In genomic region chr22:36776722-36777121, GRCh38 we compare ENCODE assay signal across 8 cellular contexts. TPM values are rescaled to one million over a fixed set of nuclear protein-coding genes. Genes with fewer than 3 reads are reported as not detected.
DNase-seq lines count a peak whose midpoint lies in the region; ATAC-seq and TF ChIP-seq lines count a peak whose summit lies in the region.

No MANE protein-coding gene starts in this region.

- H3K27me3 ChIP-seq in BLaER1, result no peaks in the 10 kb centered on the region
- H3K27me3 ChIP-seq in neural cell (ENCODE audit: insufficient read depth, low read depth, low read length), result no peaks in the 10 kb centered on the region

- ATAC-seq in central memory CD8-positive, alpha-beta T cell (replicated peaks; ENCODE audit: extremely low read depth, poor library complexity, severe bottlenecking), result no peak
- ATAC-seq in GM21786 (IDR thresholded peaks at IDR 0.05; ENCODE audit: unreplicated experiment), result no peak

- peak; percentile 8 for TF ChIP-seq RAD21 in neural cell (conservative IDR thresholded peaks at IDR 0.05)

- H3F3A ChIP-seq in neural cell (ENCODE audit: insufficient read depth, low read length, poor library complexity, severe bottlenecking), result no peaks in the 10 kb centered on the region

- H3K9ac ChIP-seq in BLaER1, result no peak overlapping the region; the same call in 1 of the 2 replicates
- peak overlapping the region; percentile 42 for H3K9ac ChIP-seq in neural cell (ENCODE audit: low read length)

- TF ChIP-seq CTCF in LNCaP clone FGC (IDR thresholded peaks at IDR 0.05; ENCODE audit: control insufficient read depth, extremely low read depth, insufficient read depth) (no peak), neural cell (IDR thresholded peaks at IDR 0.05; ENCODE audit: poor library complexity, severe bottlenecking) (no peak)

- no peak for DNase-seq in LNCaP clone FGC (ENCODE audit: low read depth)
- DNase-seq in central memory CD8-positive, alpha-beta T cell (ENCODE audit: low spot score in 2 of 2), result no peak
- no peak for DNase-seq in central memory CD4-positive, alpha-beta T cell
- no peak for DNase-seq in kidney tubule cell (ENCODE audit: low spot score)
- no peak for DNase-seq in HPDE6-E6E7 (ENCODE audit: extremely low spot score)

- H2AFZ ChIP-seq in neural cell (ENCODE audit: low read depth, low read length), result peak overlapping the region; percentile 42

- H3K4me1 ChIP-seq in BLaER1, result peaks cover 45% of the 10 kb centered on the region

- 0 out of 2 replicates have a peak, but pooled peaks cover 3% of the 10 kb centered on the region for H3K36me3 ChIP-seq in BLaER1
- no peaks in the 10 kb centered on the region for H3K36me3 ChIP-seq in neural cell (ENCODE audit: insufficient read depth, low read length)

- H3K9me3 Mint-ChIP-seq in central memory CD8-positive, alpha-beta T cell, result no peaks in the 10 kb centered on the region

- H3K79me2 ChIP-seq in neural cell (replicated peaks; ENCODE audit: insufficient read depth, low read length), result peaks cover 14% of the 10 kb centered on the region

- H3K4me2 ChIP-seq in BLaER1 (peak overlapping the region; percentile 79), neural cell (ENCODE audit: low read length) (peak overlapping the region; percentile 29)

- H3K4me3 Mint-ChIP-seq in central memory CD8-positive, alpha-beta T cell, result peak overlapping the region; percentile 92

- H3K9me3 ChIP-seq in BLaER1, result peaks cover 13% of the 10 kb centered on the region
- H3K9me3 ChIP-seq in neural cell (ENCODE audit: low read length), result no peaks in the 10 kb centered on the region

- no peaks in the 10 kb centered on the region for H3K27me3 Mint-ChIP-seq in central memory CD8-positive, alpha-beta T cell

- H3K27ac Mint-ChIP-seq in central memory CD8-positive, alpha-beta T cell (ENCODE audit: low read depth), result peak overlapping the region; percentile 88

- peak overlapping the region; percentile 7; the same call in 1 of the 2 replicates for H3K27ac ChIP-seq in BLaER1
- H3K27ac ChIP-seq in neural cell (ENCODE audit: low read length), result peak overlapping the region; percentile 54

- peak overlapping the region; percentile 43; the same call in 1 of the 2 replicates for H3K4me3 ChIP-seq in BLaER1
- peak overlapping the region; percentile 33 for H3K4me3 ChIP-seq in LNCaP clone FGC (ENCODE audit: low read depth, low read length)
- peak overlapping the region; percentile 59 for H3K4me3 ChIP-seq in neural cell (ENCODE audit: low read length)

- H3K4me1 Mint-ChIP-seq in central memory CD8-positive, alpha-beta T cell, result peaks cover 21% of the 10 kb centered on the region

- peaks cover 13% of the 10 kb centered on the region for H3K36me3 Mint-ChIP-seq in central memory CD8-positive, alpha-beta T cell (ENCODE audit: insufficient read depth)

- H4K20me1 ChIP-seq in BLaER1 (no peaks in the 10 kb centered on the region), neural cell (ENCODE audit: insufficient read depth) (no peaks in the 10 kb centered on the region)

- H3K9me2 ChIP-seq in neural cell (ENCODE audit: insufficient read depth, low read length), result no peaks in the 10 kb centered on the region

- TF ChIP-seq EP300 in neural cell (conservative IDR thresholded peaks at IDR 0.05; ENCODE audit: poor library complexity, severe bottlenecking), result no peak

TF ChIP-seq in neural cell, 6 proteins besides CTCF, POLR2A, EP300 and RAD21:
- TF ChIP-seq EZH2 (IDR thresholded peaks at IDR 0.05; ENCODE audit: borderline replicate concordance, insufficient read depth, low read length, poor library complexity, severe bottlenecking), result no peak
- TF ChIP-seq REST (IDR thresholded peaks at IDR 0.05; ENCODE audit: borderline replicate concordance), result no peak
- no peak for TF ChIP-seq TAF1 (IDR thresholded peaks at IDR 0.05; ENCODE audit: low read depth)

RNA-seq across cellular contexts. Expression of gene IFT27, which starts 0.8 kb away (rescaled TPM):
- 92.3 and 111 TPM in 2 replicates for polyA plus RNA-seq in neural cell
- 39.7 and 47.7 TPM in 2 replicates for polyA minus RNA-seq in neural cell

RNA-seq across cellular contexts. Expression of gene PVALB, which starts 40.1 kb away (rescaled TPM):
- not detected in 2 replicates for polyA plus RNA-seq in neural cell
- polyA minus RNA-seq in neural cell, result not detected in 2 replicates
